In the genomic region with DNA sequence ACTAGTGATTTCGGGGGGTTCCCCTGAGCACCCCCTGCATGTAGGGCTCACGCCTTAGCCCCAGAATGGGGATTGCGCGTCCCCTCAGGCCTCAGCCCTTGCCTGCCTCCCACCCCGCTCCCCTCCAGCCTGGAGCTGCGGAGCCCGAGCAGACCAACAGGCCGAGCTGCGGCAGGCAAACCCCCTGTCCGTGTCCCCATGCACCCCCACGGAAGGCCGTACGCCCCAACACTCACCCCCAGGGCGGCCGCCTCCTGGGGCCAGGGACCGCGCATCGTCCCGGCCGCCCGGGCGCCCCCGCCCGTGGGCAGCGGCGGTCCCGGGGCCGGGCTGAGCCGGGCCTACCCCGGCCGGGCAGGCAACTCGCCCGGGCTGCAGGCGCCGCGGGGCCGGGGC, we compare ENCODE assay signal across 9 cellular contexts. TPM values are rescaled to one million over a fixed set of nuclear protein-coding genes. Genes with fewer than 3 reads are reported as not detected.
DNase-seq lines count a peak whose midpoint lies in the region; ATAC-seq, FAIRE-seq and TF ChIP-seq lines count a peak whose summit lies in the region.
"Had no signal": no experiment of that assay in that cellular context is flagged by ENCODE, and none has a peak within 500 bp of the region (broad histone marks: within the 10 kb centered on the region; RNA-seq: fewer than 3 reads in every experiment).

No MANE protein-coding gene starts in this region.

- H3K4me1 ChIP-seq in astrocyte (ENCODE audit: insufficient read depth, low read length) (peaks cover 3% of the 10 kb centered on the region), HepG2 (ENCODE audit: insufficient read depth, low read length) (peaks cover 25% of the 10 kb centered on the region), suprapubic skin (peaks cover 25% of the 10 kb centered on the region)

- no peak overlapping the region for H3K27ac Mint-ChIP-seq in astrocyte (ENCODE audit: unreplicated experiment)
- H3K27ac Mint-ChIP-seq in T-helper 2 cell treated with Interferon-gamma antibody and Interleukin-4, amounts not matched to agents 5 μg/mL and 100 μg/mL, for 36 hours, result no peak overlapping the region

- no peak overlapping the region for H2AFZ ChIP-seq in astrocyte (ENCODE audit: low read depth, low read length)
- H2AFZ ChIP-seq in HepG2 (ENCODE audit: low read length), result no peak overlapping the region

- H3K27ac ChIP-seq in astrocyte (ENCODE audit: low read depth, low read length) (no peak overlapping the region), HepG2 (ENCODE audit: extremely low read length, insufficient read depth, low read length) (no peak overlapping the region), suprapubic skin (no peak overlapping the region)

- H3K36me3 ChIP-seq in astrocyte (ENCODE audit: insufficient read depth, low read length) (no peaks in the 10 kb centered on the region), HepG2 (replicated peaks in 1 of 2; ENCODE audit: control insufficient read depth in 1 of 2, insufficient read depth in 2 of 2, low read length in 2 of 2) (no peaks in the 10 kb centered on the region), suprapubic skin (no peaks in the 10 kb centered on the region)

- ATAC-seq in HepG2 (peak; percentile 3; the same call in 1 of the 3 replicates), GM18498 (IDR thresholded peaks at IDR 0.05; ENCODE audit: unreplicated experiment) (no peak)

- BruUV-seq in HepG2 (replicated peaks; lab: Mats Ljungman, UMichigan), result no TSS peak

- CTCF ChIA-PET in HepG2 (lab: Yijun Ruan, JAX; ENCODE audit: low intra/inter-chr PET ratio, low total read pairs), result interaction anchor here (1.1 to 9.6 kb wide), 6 partner anchors 25 to 156 kb away, joined by 3 to 159 read pairs (median 6); no protein-coding TSS in a partner anchor

- no peak for FAIRE-seq in astrocyte (lab: Jason Lieb, UNC)
- no peak for FAIRE-seq in HepG2 (lab: Jason Lieb, UNC)
- FAIRE-seq: colon had no signal

- H3K27me3 ChIP-seq in astrocyte (ENCODE audit: insufficient read depth, low read length) (peaks cover 43% of the 10 kb centered on the region), HepG2 (ENCODE audit: control insufficient read depth in 1 of 2, insufficient read depth in 2 of 2, low read length in 2 of 2) (peaks cover 4 to 36% of the 10 kb centered on the region in 2 experiments; a peak in 3 of 5 replicates), suprapubic skin (peaks cover 58% of the 10 kb centered on the region)

- intact Hi-C loops in HepG2 (cut with micrococcal nuclease; ENCODE audit: unreplicated experiment), result loop anchor here (1.0 to 5.0 kb wide), 4 partner anchors 25 to 149 kb away; no protein-coding TSS in a partner anchor

- no peaks in the 10 kb centered on the region for H3K9me3 Mint-ChIP-seq in astrocyte (ENCODE audit: unreplicated experiment)
- no peaks in the 10 kb centered on the region for H3K9me3 Mint-ChIP-seq in T-helper 2 cell treated with Interferon-gamma antibody and Interleukin-4, amounts not matched to agents 5 μg/mL and 100 μg/mL, for 36 hours

- POLR2A ChIA-PET in HepG2 (lab: Yijun Ruan, JAX), result no interaction called here

- H3K4me1 Mint-ChIP-seq in astrocyte (ENCODE audit: low read depth, unreplicated experiment), result peaks cover 2% of the 10 kb centered on the region
- peaks cover 2% of the 10 kb centered on the region for H3K4me1 Mint-ChIP-seq in T-helper 2 cell treated with Interferon-gamma antibody and Interleukin-4, amounts not matched to agents 5 μg/mL and 100 μg/mL, for 36 hours (ENCODE audit: low read depth)

- H3K9ac ChIP-seq in astrocyte (ENCODE audit: low read length) (no peak overlapping the region), HepG2 (ENCODE audit: insufficient read depth, low read depth, low read length) (no peak overlapping the region)

- no peaks in the 10 kb centered on the region for H3K9me3 ChIP-seq in astrocyte (ENCODE audit: insufficient read depth, low read depth, low read length)
- no peaks in the 10 kb centered on the region for H3K9me3 ChIP-seq in HepG2 (ENCODE audit: low read length)
- H3K9me3 ChIP-seq in suprapubic skin, result no peaks in the 10 kb centered on the region

- WGBS in HepG2 (ENCODE audit: low lambda C conversion rate), result 18% methylated on average over 18 of the region's 37 CpGs
- 0% methylated on average over 1 of the region's 37 CpGs for WGBS in suprapubic skin

- H3K27me3 Mint-ChIP-seq in astrocyte (ENCODE audit: low read depth, unreplicated experiment), result peaks cover 64% of the 10 kb centered on the region
- peaks cover 48% of the 10 kb centered on the region for H3K27me3 Mint-ChIP-seq in T-helper 2 cell treated with Interferon-gamma antibody and Interleukin-4, amounts not matched to agents 5 μg/mL and 100 μg/mL, for 36 hours (ENCODE audit: low read depth)

- no peak overlapping the region for H3K4me3 Mint-ChIP-seq in astrocyte (ENCODE audit: unreplicated experiment)
- no peak overlapping the region for H3K4me3 Mint-ChIP-seq in T-helper 2 cell treated with Interferon-gamma antibody and Interleukin-4, amounts not matched to agents 5 μg/mL and 100 μg/mL, for 36 hours

- TF ChIP-seq CTCF in astrocyte (IDR thresholded peaks at IDR 0.05; ENCODE audit: insufficient read depth, low read depth, low read length) (no peak), HepG2 (CRISPR knock-in tag; IDR thresholded peaks at IDR 0.05) (no peak), suprapubic skin (IDR thresholded peaks at IDR 0.05) (no peak)

- DNase-seq in NCI-H1092 (lab: John Stamatoyannopoulos, UW) (peak; percentile 16), NCI-H1092 treated with DMSO at 0.1 percent for 48 hours (lab: John Stamatoyannopoulos, UW) (no peak), astrocyte (ENCODE audit: low read depth) (no peak), HepG2 (ENCODE audit: low spot score) (no peak), suprapubic skin (ENCODE audit: low spot score in 2 of 2) (no peak), SK-N-DZ (ENCODE audit: low spot score) (no peak)
- no peak for DNase-seq in T-helper 2 cell treated with Interferon-gamma antibody and Interleukin-4, amounts not matched to agents 5 μg/mL and 100 μg/mL, for 36 hours (ENCODE audit: low spot score)

- in situ Hi-C loops in HepG2 (cut with HindIII; ENCODE audit: extremely low pct_ligation_motif_present, low pct_unique_long_range_greater_than_20kb), result loop anchor here (5.0 kb wide), 2 partner anchors 96 to 151 kb away; no protein-coding TSS in a partner anchor

- TF ChIP-seq POLR2A in HepG2 (IDR thresholded peaks at IDR 0.05; ENCODE audit: insufficient read depth in 1 of 2, low read depth in 2 of 2, low read length in 2 of 2), result no peak
- no peak for TF ChIP-seq POLR2A in suprapubic skin (IDR thresholded peaks at IDR 0.05)

- H4K20me1 ChIP-seq in astrocyte (ENCODE audit: insufficient read depth, low read length) (no peaks in the 10 kb centered on the region), HepG2 (ENCODE audit: insufficient read depth, low read length) (peaks cover 27% of the 10 kb centered on the region; the same call in 1 of the 2 replicates)

- no peak overlapping the region for H3K4me3 ChIP-seq in astrocyte (ENCODE audit: insufficient read depth, low read depth, low read length)
- H3K4me3 ChIP-seq in HepG2 (replicated peaks in 1 of 3; ENCODE audit: insufficient read depth in 1 of 3, low read depth in 2 of 3, low read length in 3 of 3), result peak overlapping the region in 1 of 3 experiments; percentile 36; a peak in 1 of 6 replicates
- H3K4me3 ChIP-seq in suprapubic skin, result peak overlapping the region; percentile 49

- peak overlapping the region; percentile 98 for H3K4me2 ChIP-seq in astrocyte (ENCODE audit: low read length)
- peak overlapping the region; percentile 87; the same call in 1 of the 2 replicates for H3K4me2 ChIP-seq in HepG2 (ENCODE audit: low read depth, low read length)

- no peaks in the 10 kb centered on the region for H3K36me3 Mint-ChIP-seq in astrocyte (ENCODE audit: low read depth, unreplicated experiment)
- H3K36me3 Mint-ChIP-seq in T-helper 2 cell treated with Interferon-gamma antibody and Interleukin-4, amounts not matched to agents 5 μg/mL and 100 μg/mL, for 36 hours (ENCODE audit: low read depth), result no peaks in the 10 kb centered on the region

- H3K79me2 ChIP-seq in astrocyte (ENCODE audit: insufficient read depth, low read length), result no peaks in the 10 kb centered on the region
- no peaks in the 10 kb centered on the region for H3K79me2 ChIP-seq in HepG2 (ENCODE audit: insufficient read depth, low read length)

- TF ChIP-seq RAD21 in HepG2 (CRISPR knock-in tag; IDR thresholded peaks at IDR 0.05), result no peak

- TF ChIP-seq EP300 in HepG2 (IDR thresholded peaks at IDR 0.05; ENCODE audit: low read depth in 2 of 2, low read length in 2 of 2) (no peak), HepG2 (CRISPR knock-in tag; IDR thresholded peaks at IDR 0.05; ENCODE audit: borderline replicate concordance) (no peak), suprapubic skin (IDR thresholded peaks at IDR 0.05) (no peak)

RNA-seq across cellular contexts. Expression of gene KCNB1, which starts 1.2 kb away (rescaled TPM):
- total RNA-seq in astrocyte (0.38 and 0.48 TPM in 2 replicates), HepG2 (2016; rRNA removed; fragmentation: Illumina TruSeq; extraction: Trizol) (0.02 TPM in 1 of 2 replicates, not detected in the other), suprapubic skin (1 to 10 TPM in 3 of 4 donors, under 1 TPM in 1; 0.91 to 4.0 (median 2.3) TPM)
- total RNA-seq in HepG2 (2016; cell fraction: cytosol; rRNA removed; fragmentation: Illumina TruSeq; extraction: Trizol; ENCODE audit: low read depth), result not detected in 2 replicates
- 0.04 TPM in 1 of 2 replicates, not detected in the other for total RNA-seq in HepG2 (2016; cell fraction: insoluble cytoplasmic fraction; rRNA removed; fragmentation: Illumina TruSeq; extraction: Trizol)
- total RNA-seq in HepG2 (2016; cell fraction: membrane; rRNA removed; fragmentation: Illumina TruSeq; extraction: Trizol), result not detected in 2 replicates
- 0.09 TPM in 1 of 2 replicates, not detected in the other for total RNA-seq in HepG2 (2016; cell fraction: nucleus; rRNA removed; fragmentation: Illumina TruSeq; extraction: Trizol)
- polyA plus RNA-seq in HepG2 (2011; rRNA removed), result 0.01 TPM in 1 of 2 replicates, not detected in the other
- 0.03 TPM in 1 of 2 replicates, not detected in the other for polyA plus RNA-seq in HepG2 (2011; cell fraction: cytosol; rRNA removed)
- not detected in 2 replicates for polyA plus RNA-seq in HepG2 (2011; cell fraction: nucleus; rRNA removed)
- polyA plus RNA-seq in HepG2 (2012), result 0.05 and 0.09 TPM in 2 replicates
- not detected in 2 replicates for polyA plus RNA-seq in HepG2 (2016; cell fraction: cytosol; fragmentation: Illumina TruSeq; extraction: Trizol; ENCODE audit: low read depth)
- polyA plus RNA-seq in HepG2 (2016; cell fraction: insoluble cytoplasmic fraction; fragmentation: Illumina TruSeq; extraction: Trizol; ENCODE audit: low read depth), result not detected in 2 replicates
- not detected in 2 replicates for polyA plus RNA-seq in HepG2 (2016; cell fraction: membrane; fragmentation: Illumina TruSeq; extraction: Trizol; ENCODE audit: low read depth)
- not detected in 2 replicates for polyA plus RNA-seq in HepG2 (2016; cell fraction: nucleus; fragmentation: Illumina TruSeq; extraction: Trizol; ENCODE audit: insufficient read depth, low read depth)
- polyA minus RNA-seq in HepG2 (2011; rRNA and poly(A)+ RNA removed; ENCODE audit: low replicate concordance), result 0.16 TPM in 1 of 2 replicates, not detected in the other
- polyA minus RNA-seq in HepG2 (2011; cell fraction: cytosol; rRNA and poly(A)+ RNA removed), result not detected in 2 replicates
- polyA minus RNA-seq in HepG2 (2011; cell fraction: nucleus; rRNA and poly(A)+ RNA removed), result under 0.01 TPM in 1 of 2 replicates, not detected in the other
- polyA plus RNA-seq in SK-N-DZ (2014; cell fraction: cytosol; rRNA removed), result 3.8 and 3.9 TPM in 2 replicates
- polyA plus RNA-seq in SK-N-DZ (2014; cell fraction: nucleus; rRNA removed), result 2.2 and 4.3 TPM in 2 replicates
